Comparison of ENCODE assay signal across 8 cellular contexts in genomic region chr1:200437556-200438203, GRCh38. TPM values are rescaled to one million over a fixed set of nuclear protein-coding genes. Genes with fewer than 3 reads are reported as not detected.
A peak's percentile ranks its signal among the peaks of the same experiment; 100 is the strongest.
DNase-seq lines count a peak whose midpoint lies in the region; ATAC-seq, FAIRE-seq and TF ChIP-seq lines count a peak whose summit lies in the region.

No MANE protein-coding gene starts in this region.

- no peaks in the 10 kb centered on the region for H3K4me1 ChIP-seq in psoas muscle

- H3K27me3 Mint-ChIP-seq in activated naive CD8-positive, alpha-beta T cell treated with anti-CD3 and anti-CD28 coated beads, Interleukin-2, amount 50 U/mL, for 24 hours, result peaks cover 5% of the 10 kb centered on the region

- no peaks in the 10 kb centered on the region for H3K9me3 Mint-ChIP-seq in activated naive CD8-positive, alpha-beta T cell treated with anti-CD3 and anti-CD28 coated beads, Interleukin-2, amount 50 U/mL, for 24 hours

- H3K27me3 ChIP-seq in psoas muscle (ENCODE audit: insufficient read depth in 3 of 3, low read length in 2 of 3) (no peaks in the 10 kb centered on the region), dorsolateral prefrontal cortex (no peaks in the 10 kb centered on the region)

- TF ChIP-seq CTCF in psoas muscle (IDR thresholded peaks at IDR 0.05) (no peak), dorsolateral prefrontal cortex (IDR thresholded peaks at IDR 0.05 in 54 of 56, conservative IDR thresholded peaks at IDR 0.05 in 2 of 56; ENCODE audit: low read depth in 1 of 56, partially characterized antibody in 56 of 56) (no peak)

- ATAC-seq in GM19025 (IDR thresholded peaks at IDR 0.05; ENCODE audit: low read depth, unreplicated experiment) (peak; percentile 67), HG03095 (IDR thresholded peaks at IDR 0.05; ENCODE audit: unreplicated experiment) (peak; percentile 70), psoas muscle (no peak)
- ATAC-seq in activated naive CD8-positive, alpha-beta T cell treated with anti-CD3 and anti-CD28 coated beads, Interleukin-2, amount 50 U/mL, for 24 hours, result peak; percentile 95

- H3K27ac Mint-ChIP-seq in activated naive CD8-positive, alpha-beta T cell treated with anti-CD3 and anti-CD28 coated beads, Interleukin-2, amount 50 U/mL, for 24 hours, result peak overlapping the region; percentile 92

- peaks cover 26% of the 10 kb centered on the region for H3K4me1 Mint-ChIP-seq in activated naive CD8-positive, alpha-beta T cell treated with anti-CD3 and anti-CD28 coated beads, Interleukin-2, amount 50 U/mL, for 24 hours

- H3K4me3 ChIP-seq in psoas muscle (peak overlapping the region; percentile 29), dorsolateral prefrontal cortex (peak overlapping the region in 20 of 59 donors; percentile 4 to 35 (median 21))

- no peaks in the 10 kb centered on the region for H3K36me3 Mint-ChIP-seq in activated naive CD8-positive, alpha-beta T cell treated with anti-CD3 and anti-CD28 coated beads, Interleukin-2, amount 50 U/mL, for 24 hours (ENCODE audit: low read depth)

- H3K4me3 Mint-ChIP-seq in activated naive CD8-positive, alpha-beta T cell treated with anti-CD3 and anti-CD28 coated beads, Interleukin-2, amount 50 U/mL, for 24 hours, result peak overlapping the region; percentile 64

- intact Hi-C loops in psoas muscle (cut with DNase I) (no loop called here), dorsolateral prefrontal cortex (cut with DNase I) (no loop called here)

- H3K9me3 ChIP-seq in psoas muscle, result no peaks in the 10 kb centered on the region

- H3K36me3 ChIP-seq in psoas muscle (ENCODE audit: insufficient read depth in 1 of 2, low read depth in 1 of 2), result no peaks in the 10 kb centered on the region

- FAIRE-seq in H54 (lab: Jason Lieb, UNC), result no peak

- WGBS in psoas muscle, 3 donors, result 49 to 56% (median 50%) methylated on average over 5 of the region's 5 CpGs

- H3K27ac ChIP-seq in psoas muscle, result no peak overlapping the region
- H3K27ac ChIP-seq in dorsolateral prefrontal cortex, result no peak overlapping the region

- DNase-seq in activated naive CD8-positive, alpha-beta T cell treated with anti-CD3 and anti-CD28 coated beads, Interleukin-2, amount 50 U/mL, for 24 hours, result no peak
- DNase-seq in psoas muscle (no peak), NCI-H2196 treated with DMSO at 0.1 percent for 48 hours (lab: John Stamatoyannopoulos, UW; ENCODE audit: unreplicated experiment) (no peak), H54 (ENCODE audit: insufficient read length, low spot score) (no peak), foreskin melanocyte (no peak), dorsolateral prefrontal cortex (no peak)

- TF ChIP-seq POLR2A in H54 (IDR thresholded peaks at IDR 0.05; ENCODE audit: low read depth, low read length), result no peak

RNA-seq across cellular contexts. Expression of gene ZNF281, which starts 27.8 kb away (rescaled TPM):
- total RNA-seq in psoas muscle (10 to 100 TPM; 10.4 to 14.0 (median 12.9) TPM), dorsolateral prefrontal cortex (10 to 100 TPM; 12.6 to 38.3 (median 21.6) TPM)
- polyA plus RNA-seq in psoas muscle, result 1 to 10 TPM; 4.1 to 8.2 (median 4.7) TPM

Comparison
In these comparisons a context has a peak if more than half of its experiments do, and no peak if none do; other contexts are left out.
1. ATAC-seq: peak in GM19025 (single experiment), HG03095 (single experiment) and activated naive CD8-positive, alpha-beta T cell treated with anti-CD3 and anti-CD28 coated beads, Interleukin-2, amount 50 U/mL, for 24 hours (single experiment); none in psoas muscle (0 of 4).